ENCODE assay signal across 2 cellular contexts in genomic region chr15:96300808-96301207, GRCh38.
TF ChIP-seq lines count a peak whose summit lies in the region.

No MANE protein-coding gene starts in this region.

TF ChIP-seq in liver, 16 proteins besides CTCF, POLR2A, EP300 and RAD21 (continued from another document):
- TF ChIP-seq, protein P1, sequence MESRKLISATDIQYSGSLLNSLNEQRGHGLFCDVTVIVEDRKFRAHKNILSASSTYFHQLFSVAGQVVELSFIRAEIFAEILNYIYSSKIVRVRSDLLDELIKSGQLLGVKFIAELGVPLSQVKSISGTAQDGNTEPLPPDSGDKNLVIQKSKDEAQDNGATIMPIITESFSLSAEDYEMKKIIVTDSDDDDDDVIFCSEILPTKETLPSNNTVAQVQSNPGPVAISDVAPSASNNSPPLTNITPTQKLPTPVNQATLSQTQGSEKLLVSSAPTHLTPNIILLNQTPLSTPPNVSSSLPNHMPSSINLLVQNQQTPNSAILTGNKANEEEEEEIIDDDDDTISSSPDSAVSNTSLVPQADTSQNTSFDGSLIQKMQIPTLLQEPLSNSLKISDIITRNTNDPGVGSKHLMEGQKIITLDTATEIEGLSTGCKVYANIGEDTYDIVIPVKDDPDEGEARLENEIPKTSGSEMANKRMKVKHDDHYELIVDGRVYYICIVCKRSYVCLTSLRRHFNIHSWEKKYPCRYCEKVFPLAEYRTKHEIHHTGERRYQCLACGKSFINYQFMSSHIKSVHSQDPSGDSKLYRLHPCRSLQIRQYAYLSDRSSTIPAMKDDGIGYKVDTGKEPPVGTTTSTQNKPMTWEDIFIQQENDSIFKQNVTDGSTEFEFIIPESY (IDR thresholded peaks at IDR 0.05) = no peak
TF ChIP-seq in liver: peak in this region for 1.

TF ChIP-seq in HepG2, 621 proteins besides CTCF, POLR2A, EP300 and RAD21 (continued from another document):
- TF ChIP-seq, protein P2, sequence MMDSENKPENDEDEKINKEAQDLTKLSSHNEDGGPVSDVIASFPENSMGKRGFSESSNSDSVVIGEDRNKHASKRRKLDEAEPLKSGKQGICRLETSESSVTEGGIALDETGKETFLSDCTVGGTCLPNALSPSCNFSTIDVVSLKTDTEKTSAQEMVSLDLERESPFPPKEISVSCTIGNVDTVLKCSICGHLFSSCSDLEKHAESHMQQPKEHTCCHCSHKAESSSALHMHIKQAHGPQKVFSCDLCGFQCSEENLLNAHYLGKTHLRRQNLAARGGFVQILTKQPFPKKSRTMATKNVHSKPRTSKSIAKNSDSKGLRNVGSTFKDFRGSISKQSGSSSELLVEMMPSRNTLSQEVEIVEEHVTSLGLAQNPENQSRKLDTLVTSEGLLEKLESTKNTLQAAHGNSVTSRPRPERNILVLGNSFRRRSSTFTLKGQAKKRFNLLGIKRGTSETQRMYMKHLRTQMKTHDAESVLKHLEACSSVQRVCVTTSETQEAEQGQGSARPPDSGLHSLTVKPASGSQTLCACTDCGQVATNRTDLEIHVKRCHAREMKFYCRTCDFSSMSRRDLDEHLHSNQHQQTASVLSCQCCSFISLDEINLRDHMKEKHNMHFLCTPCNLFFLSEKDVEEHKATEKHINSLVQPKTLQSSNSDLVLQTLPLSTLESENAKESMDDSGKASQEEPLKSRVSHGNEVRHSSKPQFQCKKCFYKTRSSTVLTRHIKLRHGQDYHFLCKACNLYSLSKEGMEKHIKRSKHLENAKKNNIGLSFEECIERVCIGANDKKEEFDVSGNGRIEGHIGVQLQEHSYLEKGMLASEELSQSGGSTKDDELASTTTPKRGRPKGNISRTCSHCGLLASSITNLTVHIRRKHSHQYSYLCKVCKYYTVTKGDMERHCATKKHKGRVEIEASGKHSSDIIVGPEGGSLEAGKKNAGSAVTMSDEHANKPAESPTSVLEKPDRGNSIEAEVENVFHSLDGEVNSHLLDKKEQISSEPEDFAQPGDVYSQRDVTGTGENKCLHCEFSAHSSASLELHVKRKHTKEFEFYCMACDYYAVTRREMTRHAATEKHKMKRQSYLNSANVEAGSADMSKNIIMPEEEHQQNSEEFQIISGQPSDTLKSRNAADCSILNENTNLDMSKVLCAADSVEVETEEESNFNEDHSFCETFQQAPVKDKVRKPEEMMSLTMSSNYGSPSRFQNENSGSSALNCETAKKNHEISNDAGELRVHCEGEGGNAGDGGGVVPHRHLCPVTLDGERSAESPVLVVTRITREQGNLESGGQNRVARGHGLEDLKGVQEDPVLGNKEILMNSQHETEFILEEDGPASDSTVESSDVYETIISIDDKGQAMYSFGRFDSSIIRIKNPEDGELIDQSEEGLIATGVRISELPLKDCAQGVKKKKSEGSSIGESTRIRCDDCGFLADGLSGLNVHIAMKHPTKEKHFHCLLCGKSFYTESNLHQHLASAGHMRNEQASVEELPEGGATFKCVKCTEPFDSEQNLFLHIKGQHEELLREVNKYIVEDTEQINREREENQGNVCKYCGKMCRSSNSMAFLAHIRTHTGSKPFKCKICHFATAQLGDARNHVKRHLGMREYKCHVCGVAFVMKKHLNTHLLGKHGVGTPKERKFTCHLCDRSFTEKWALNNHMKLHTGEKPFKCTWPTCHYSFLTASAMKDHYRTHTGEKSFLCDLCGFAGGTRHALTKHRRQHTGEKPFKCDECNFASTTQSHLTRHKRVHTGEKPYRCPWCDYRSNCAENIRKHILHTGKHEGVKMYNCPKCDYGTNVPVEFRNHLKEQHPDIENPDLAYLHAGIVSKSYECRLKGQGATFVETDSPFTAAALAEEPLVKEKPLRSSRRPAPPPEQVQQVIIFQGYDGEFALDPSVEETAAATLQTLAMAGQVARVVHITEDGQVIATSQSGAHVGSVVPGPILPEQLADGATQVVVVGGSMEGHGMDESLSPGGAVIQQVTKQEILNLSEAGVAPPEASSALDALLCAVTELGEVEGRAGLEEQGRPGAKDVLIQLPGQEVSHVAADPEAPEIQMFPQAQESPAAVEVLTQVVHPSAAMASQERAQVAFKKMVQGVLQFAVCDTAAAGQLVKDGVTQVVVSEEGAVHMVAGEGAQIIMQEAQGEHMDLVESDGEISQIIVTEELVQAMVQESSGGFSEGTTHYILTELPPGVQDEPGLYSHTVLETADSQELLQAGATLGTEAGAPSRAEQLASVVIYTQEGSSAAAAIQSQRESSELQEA (CRISPR knock-in tag; IDR thresholded peaks at IDR 0.05; ENCODE audit: not compliant biosample characterization) = no peak
- TF ChIP-seq, protein P3, sequence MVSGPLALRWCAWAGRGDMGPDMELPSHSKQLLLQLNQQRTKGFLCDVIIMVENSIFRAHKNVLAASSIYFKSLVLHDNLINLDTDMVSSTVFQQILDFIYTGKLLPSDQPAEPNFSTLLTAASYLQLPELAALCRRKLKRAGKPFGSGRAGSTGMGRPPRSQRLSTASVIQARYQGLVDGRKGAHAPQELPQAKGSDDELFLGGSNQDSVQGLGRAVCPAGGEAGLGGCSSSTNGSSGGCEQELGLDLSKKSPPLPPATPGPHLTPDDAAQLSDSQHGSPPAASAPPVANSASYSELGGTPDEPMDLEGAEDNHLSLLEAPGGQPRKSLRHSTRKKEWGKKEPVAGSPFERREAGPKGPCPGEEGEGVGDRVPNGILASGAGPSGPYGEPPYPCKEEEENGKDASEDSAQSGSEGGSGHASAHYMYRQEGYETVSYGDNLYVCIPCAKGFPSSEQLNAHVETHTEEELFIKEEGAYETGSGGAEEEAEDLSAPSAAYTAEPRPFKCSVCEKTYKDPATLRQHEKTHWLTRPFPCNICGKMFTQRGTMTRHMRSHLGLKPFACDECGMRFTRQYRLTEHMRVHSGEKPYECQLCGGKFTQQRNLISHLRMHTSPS (CRISPR knock-in tag; IDR thresholded peaks at IDR 0.05; ENCODE audit: low read depth) = no peak
- no peak for TF ChIP-seq SNAPC4 (CRISPR knock-in tag; IDR thresholded peaks at IDR 0.05)
- no peak for TF ChIP-seq ZNF687 (CRISPR knock-in tag; IDR thresholded peaks at IDR 0.05)
- no peak for TF ChIP-seq NFE2L1 (CRISPR knock-in tag; IDR thresholded peaks at IDR 0.05; ENCODE audit: borderline replicate concordance)
- no peak for TF ChIP-seq ZNF589 (CRISPR knock-in tag; conservative IDR thresholded peaks at IDR 0.05)
- no peak for TF ChIP-seq ZNF512B (CRISPR knock-in tag; IDR thresholded peaks at IDR 0.05; ENCODE audit: borderline replicate concordance)
- no peak for TF ChIP-seq ZNF367 (CRISPR knock-in tag; IDR thresholded peaks at IDR 0.05; ENCODE audit: borderline replicate concordance)
- no peak for TF ChIP-seq ZBTB38 (CRISPR knock-in tag; IDR thresholded peaks at IDR 0.05)
- no peak for TF ChIP-seq ZNF510 (CRISPR knock-in tag; IDR thresholded peaks at IDR 0.05; ENCODE audit: low read depth)
- TF ChIP-seq ZNF883 (CRISPR knock-in tag; IDR thresholded peaks at IDR 0.05; ENCODE audit: not compliant biosample characterization) = no peak
- no peak for TF ChIP-seq ZNF17 (CRISPR knock-in tag; IDR thresholded peaks at IDR 0.05)
- no peak for TF ChIP-seq ZBTB1 (CRISPR knock-in tag; IDR thresholded peaks at IDR 0.05; ENCODE audit: borderline replicate concordance)
- no peak for TF ChIP-seq SCMH1 (CRISPR knock-in tag; IDR thresholded peaks at IDR 0.05; ENCODE audit: borderline replicate concordance)
